ENCODE assay signal across 8 cellular contexts in genomic region chr1:47424336-47424982, GRCh38. TPM values are rescaled to one million over a fixed set of nuclear protein-coding genes. Genes with fewer than 3 reads are reported as not detected.
DNase-seq lines count a peak whose midpoint lies in the region; ATAC-seq and TF ChIP-seq lines count a peak whose summit lies in the region.

No MANE protein-coding gene starts in this region.

- peaks cover 95% of the 10 kb centered on the region for H3K27me3 Mint-ChIP-seq in brain
- peaks cover 24% of the 10 kb centered on the region for H3K27me3 Mint-ChIP-seq in stimulated activated memory B cell treated with anti-CD40 and anti-IgM and Interleukin-4, amounts not matched to agents 10 μg/mL and 1 μg/mL and 100 μg/mL, for 72 hours

- H3K4me3 ChIP-seq in A673 (ENCODE audit: low read depth, low read length, poor library complexity, severe bottlenecking): no peak overlapping the region
- no peak overlapping the region for H3K4me3 ChIP-seq in GM12865 (ENCODE audit: low read depth, low read length)

- no peak overlapping the region for H3K4me3 Mint-ChIP-seq in brain
- no peak overlapping the region for H3K4me3 Mint-ChIP-seq in stimulated activated memory B cell treated with anti-CD40 and anti-IgM and Interleukin-4, amounts not matched to agents 10 μg/mL and 1 μg/mL and 100 μg/mL, for 72 hours

- H3K36me3 Mint-ChIP-seq in brain: no peaks in the 10 kb centered on the region
- H3K36me3 Mint-ChIP-seq in stimulated activated memory B cell treated with anti-CD40 and anti-IgM and Interleukin-4, amounts not matched to agents 10 μg/mL and 1 μg/mL and 100 μg/mL, for 72 hours: no peaks in the 10 kb centered on the region

- H3K27ac Mint-ChIP-seq in brain: no peak overlapping the region
- H3K27ac Mint-ChIP-seq in stimulated activated memory B cell treated with anti-CD40 and anti-IgM and Interleukin-4, amounts not matched to agents 10 μg/mL and 1 μg/mL and 100 μg/mL, for 72 hours: no peak overlapping the region

- TF ChIP-seq CTCF in A673 (conservative IDR thresholded peaks at IDR 0.05; ENCODE audit: low read depth, low read length): peak; percentile 91
- peak; percentile 59 for TF ChIP-seq CTCF in GM12865 (IDR thresholded peaks at IDR 0.05; ENCODE audit: insufficient read depth, low read depth, low read length, missing control alignments)
- peak; percentile 72 to 83 for TF ChIP-seq CTCF in brain (conservative IDR thresholded peaks at IDR 0.05)

- CTCF ChIA-PET in A673 (lab: Charles Lee): interaction anchor here (0.6 to 1.0 kb wide), 3 partner anchors 8 to 302 kb away, joined by 3 read pairs; no protein-coding TSS in a partner anchor

- DNase-seq in A673 (ENCODE audit: low spot score) (peak; percentile 81), GM12865 (ENCODE audit: low read depth) (no peak), NCI-H2196 treated with DMSO at 0.1 percent for 48 hours (lab: John Stamatoyannopoulos, UW; ENCODE audit: unreplicated experiment) (peak; percentile 42), medulla oblongata (ENCODE audit: extremely low spot score) (peak; percentile 54)

- peaks cover 0 to 4% (median 0%) of the 10 kb centered on the region in 5 experiments for H3K9me3 Mint-ChIP-seq in brain
- H3K9me3 Mint-ChIP-seq in stimulated activated memory B cell treated with anti-CD40 and anti-IgM and Interleukin-4, amounts not matched to agents 10 μg/mL and 1 μg/mL and 100 μg/mL, for 72 hours: no peaks in the 10 kb centered on the region

- H3K4me1 Mint-ChIP-seq in brain: peaks cover 3% of the 10 kb centered on the region
- no peaks in the 10 kb centered on the region for H3K4me1 Mint-ChIP-seq in stimulated activated memory B cell treated with anti-CD40 and anti-IgM and Interleukin-4, amounts not matched to agents 10 μg/mL and 1 μg/mL and 100 μg/mL, for 72 hours

- ATAC-seq in stimulated activated memory B cell treated with anti-CD40 and anti-IgM and Interleukin-4, amounts not matched to agents 10 μg/mL and 1 μg/mL and 100 μg/mL, for 72 hours: no peak
- ATAC-seq in GM18498 (IDR thresholded peaks at IDR 0.05; ENCODE audit: unreplicated experiment) (no peak), HG02759 (IDR thresholded peaks at IDR 0.05; ENCODE audit: unreplicated experiment) (no peak)

- H3K9me3 ChIP-seq in A673 (ENCODE audit: low read depth, low read length, poor library complexity, severe bottlenecking): no peaks in the 10 kb centered on the region

- no peaks in the 10 kb centered on the region for H3K4me1 ChIP-seq in A673 (ENCODE audit: insufficient read depth, low read length, poor library complexity, severe bottlenecking)

- peaks cover 23% of the 10 kb centered on the region for H3K27me3 ChIP-seq in A673 (replicated peaks; ENCODE audit: insufficient read depth, low read depth, low read length, poor library complexity)

- no TSS peak for BruUV-seq in A673 (replicated peaks; lab: Mats Ljungman, UMichigan)

- no peaks in the 10 kb centered on the region for H3K36me3 ChIP-seq in A673 (ENCODE audit: insufficient read depth, low read length, poor library complexity, severe bottlenecking)

- POLR2A ChIA-PET in A673 (lab: Charles Lee; ENCODE audit: low non-redundant PET): no interaction called here

- intact Hi-C loops in A673 (cut with micrococcal nuclease; ENCODE audit: unreplicated experiment): loop anchor here (5.0 kb wide), 2 partner anchors 37 to 232 kb away; partner anchors contain the start of gene PDZK1IP1

- no peak overlapping the region for H3K27ac ChIP-seq in A673 (ENCODE audit: low read depth, low read length, poor library complexity, severe bottlenecking)

RNA-seq across cellular contexts. Expression of gene FOXE3, which starts 8.4 kb away (rescaled TPM):
- not detected in 2 replicates for total RNA-seq in A673 (2021)
- polyA plus RNA-seq in brain (ENCODE audit: insufficient read depth, low read depth, low replicate concordance): 0.95 TPM

RNA-seq across cellular contexts. Expression of gene FOXD2, which starts 13.4 kb away (rescaled TPM):
- 0.15 and 0.17 TPM in 2 replicates for total RNA-seq in A673 (2021)
- 0.49 TPM for polyA plus RNA-seq in brain (ENCODE audit: insufficient read depth, low read depth, low replicate concordance)
